Comparison of ENCODE assay signal across 9 cellular contexts in the genomic region with DNA sequence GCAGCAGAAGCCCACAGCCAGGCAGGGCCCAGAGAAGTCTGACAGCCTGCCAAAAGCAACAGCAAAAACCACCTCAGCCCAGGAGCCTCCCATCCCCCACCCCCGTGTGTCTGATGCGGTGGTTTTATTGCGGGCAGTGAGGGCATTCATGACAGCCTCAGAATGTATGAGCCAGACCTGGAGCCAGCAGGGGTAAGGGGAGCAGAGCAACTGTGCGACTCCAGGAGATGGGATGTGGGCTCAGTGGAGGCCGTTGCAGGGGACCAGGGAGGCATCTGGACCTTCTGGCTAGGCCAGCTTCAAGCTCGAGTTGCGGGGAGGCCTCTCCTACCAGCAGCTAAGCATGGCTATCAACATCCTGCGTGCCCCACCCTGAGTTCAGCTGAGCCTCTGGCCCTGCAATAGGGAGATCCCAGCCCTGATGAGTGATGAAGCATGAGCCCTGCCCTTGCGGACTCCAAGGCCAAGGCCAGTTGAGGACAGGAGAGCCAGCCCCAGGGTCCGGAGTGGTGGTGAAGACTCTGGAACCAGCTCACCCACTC. TPM values are rescaled to one million over a fixed set of nuclear protein-coding genes. Genes with fewer than 3 reads are reported as not detected.
DNase-seq lines count a peak whose midpoint lies in the region; ATAC-seq and TF ChIP-seq lines count a peak whose summit lies in the region.
"Had no signal": no experiment of that assay in that cellular context is flagged by ENCODE, and none has a peak within 500 bp of the region (broad histone marks: within the 10 kb centered on the region; RNA-seq: fewer than 3 reads in every experiment).

No MANE protein-coding gene starts in this region.

- peak overlapping the region; percentile 4 to 67 for H3K18ac ChIP-seq in mesenchymal stem cell (ENCODE audit: low read depth in 1 of 2, low read length in 2 of 2)

- TF ChIP-seq CTCF in GM10266 (IDR thresholded peaks at IDR 0.05; ENCODE audit: control insufficient read depth, insufficient read depth, low read depth, missing control alignments): no peak
- TF ChIP-seq CTCF in endothelial cell (IDR thresholded peaks at IDR 0.05; ENCODE audit: unreplicated experiment): no peak

- H3K27me3 ChIP-seq in CD8-positive, alpha-beta memory T cell (ENCODE audit: insufficient read depth, low read length, poor library complexity, severe bottlenecking): no peaks in the 10 kb centered on the region
- H3K27me3 ChIP-seq in mesenchymal stem cell (ENCODE audit: control insufficient read depth in 1 of 2, insufficient read depth in 1 of 2, low read length in 2 of 2): peaks cover 3 to 12% of the 10 kb centered on the region in 2 experiments

- H4K8ac ChIP-seq in mesenchymal stem cell (ENCODE audit: low read length): no peak overlapping the region

- H3K14ac ChIP-seq in mesenchymal stem cell (ENCODE audit: low read length in 2 of 2): peak overlapping the region in 1 of 2 experiments; percentile 68

- H3K27ac Mint-ChIP-seq in CD8-positive, alpha-beta memory T cell: peak overlapping the region in 7 of 8 donors; percentile 2 to 81 (median 56)
- no peak overlapping the region for H3K27ac Mint-ChIP-seq in activated T-helper 1 cell treated with anti-CD3 and anti-CD28 coated beads, Interleukin-12 subunit alpha, Interleukin-12 subunit beta, Interleukin-2, Interleukin-4 antibody, amounts not matched to agents 30 ng/mL and 10 ng/mL and 1 ng/mL, durations not matched to agents 14 hours and 24 hours and 36 hours
- H3K27ac Mint-ChIP-seq in endothelial cell (ENCODE audit: unreplicated experiment): no peak overlapping the region
- H3K27ac Mint-ChIP-seq: progenitor cell of endocrine pancreas had no signal

- 77% methylated on average over 9 of the region's 10 CpGs for WGBS in mesenchymal stem cell

- no peak overlapping the region for H3K27ac ChIP-seq in CD8-positive, alpha-beta memory T cell (ENCODE audit: low read depth, low read length)
- no peak overlapping the region for H3K27ac ChIP-seq in mesenchymal stem cell (ENCODE audit: low read length, poor library complexity, severe bottlenecking)

- H4K91ac ChIP-seq in mesenchymal stem cell (ENCODE audit: low read length): peak overlapping the region; percentile 16

- H3K4me1 ChIP-seq in CD8-positive, alpha-beta memory T cell (ENCODE audit: insufficient read depth, low read length): peaks cover 20% of the 10 kb centered on the region
- H3K4me1 ChIP-seq in mesenchymal stem cell (ENCODE audit: control insufficient read depth, insufficient read depth, low read depth, low read length): peaks cover 51% of the 10 kb centered on the region

- H2AFZ ChIP-seq in mesenchymal stem cell (ENCODE audit: low read depth, low read length): peak overlapping the region; percentile 15

- H3K9ac ChIP-seq in mesenchymal stem cell (ENCODE audit: low read length): no peak overlapping the region

- peak overlapping the region; percentile 11 for H2AK5ac ChIP-seq in mesenchymal stem cell (ENCODE audit: low read length, severe bottlenecking)

- ATAC-seq in HG02571 (IDR thresholded peaks at IDR 0.05; ENCODE audit: unreplicated experiment): no peak

- no peaks in the 10 kb centered on the region for H3K36me3 Mint-ChIP-seq in CD8-positive, alpha-beta memory T cell
- no peaks in the 10 kb centered on the region for H3K36me3 Mint-ChIP-seq in activated T-helper 1 cell treated with anti-CD3 and anti-CD28 coated beads, Interleukin-12 subunit alpha, Interleukin-12 subunit beta, Interleukin-2, Interleukin-4 antibody, amounts not matched to agents 30 ng/mL and 10 ng/mL and 1 ng/mL, durations not matched to agents 14 hours and 24 hours and 36 hours (ENCODE audit: low read depth)
- H3K36me3 Mint-ChIP-seq in endothelial cell (ENCODE audit: low read depth, unreplicated experiment): no peaks in the 10 kb centered on the region

- no peak overlapping the region for H2BK15ac ChIP-seq in mesenchymal stem cell (ENCODE audit: low read depth, poor library complexity, severe bottlenecking)

- H3K9me3 ChIP-seq in CD8-positive, alpha-beta memory T cell (ENCODE audit: low read length): no peaks in the 10 kb centered on the region
- H3K9me3 ChIP-seq in mesenchymal stem cell (ENCODE audit: control insufficient read depth, low read length): no peaks in the 10 kb centered on the region

- peak overlapping the region in 1 of 2 experiments; percentile 40 for H3K4ac ChIP-seq in mesenchymal stem cell (ENCODE audit: low read depth in 1 of 2, low read length in 2 of 2)

- H3K4me1 Mint-ChIP-seq in CD8-positive, alpha-beta memory T cell: peaks cover 14 to 63% (median 25%) of the 10 kb centered on the region in 3 donors
- no peaks in the 10 kb centered on the region for H3K4me1 Mint-ChIP-seq in activated T-helper 1 cell treated with anti-CD3 and anti-CD28 coated beads, Interleukin-12 subunit alpha, Interleukin-12 subunit beta, Interleukin-2, Interleukin-4 antibody, amounts not matched to agents 30 ng/mL and 10 ng/mL and 1 ng/mL, durations not matched to agents 14 hours and 24 hours and 36 hours (ENCODE audit: low read depth)
- peaks cover 43% of the 10 kb centered on the region for H3K4me1 Mint-ChIP-seq in endothelial cell (ENCODE audit: unreplicated experiment)

- H3K79me1 ChIP-seq in mesenchymal stem cell (replicated peaks; ENCODE audit: low read length, poor library complexity, severe bottlenecking): no peaks in the 10 kb centered on the region

- POLR2A ChIA-PET in CD8-positive, alpha-beta memory T cell (lab: Charles Lee): interaction anchor here (0.6 kb wide), 1 partner anchor 1036 kb away, joined by 8 read pairs; no protein-coding TSS in a partner anchor

- H3K27me3 Mint-ChIP-seq in CD8-positive, alpha-beta memory T cell: peaks cover 0 to 1% of the 10 kb centered on the region in 2 donors
- H3K27me3 Mint-ChIP-seq in activated T-helper 1 cell treated with anti-CD3 and anti-CD28 coated beads, Interleukin-12 subunit alpha, Interleukin-12 subunit beta, Interleukin-2, Interleukin-4 antibody, amounts not matched to agents 30 ng/mL and 10 ng/mL and 1 ng/mL, durations not matched to agents 14 hours and 24 hours and 36 hours (ENCODE audit: insufficient read depth): peaks cover 3% of the 10 kb centered on the region
- peaks cover 7% of the 10 kb centered on the region for H3K27me3 Mint-ChIP-seq in endothelial cell (ENCODE audit: unreplicated experiment)

- intact Hi-C loops in activated T-helper 1 cell treated with anti-CD3 and anti-CD28 coated beads, Interleukin-12 subunit alpha, Interleukin-12 subunit beta, Interleukin-2, Interleukin-4 antibody, amounts not matched to agents 30 ng/mL and 10 ng/mL and 1 ng/mL, durations not matched to agents 14 hours and 24 hours and 36 hours (cut with micrococcal nuclease): no loop called here

- peak overlapping the region in 1 of 2 experiments; percentile 75 for H2BK12ac ChIP-seq in mesenchymal stem cell (ENCODE audit: low read length in 2 of 2)

- H3K4me2 ChIP-seq in mesenchymal stem cell (ENCODE audit: low read length, poor library complexity, severe bottlenecking): no peak overlapping the region

- DNase-seq in CD8-positive, alpha-beta memory T cell: peak in 3 of 5 donors; percentile 24 to 61 (median 56)
- DNase-seq in M059J (ENCODE audit: low read depth) (peak; percentile 63), mesenchymal stem cell (no peak), GM10266 (ENCODE audit: extremely low spot score) (no peak), DMS114 treated with DMSO at 0.1 percent for 48 hours (lab: John Stamatoyannopoulos, UW; ENCODE audit: unreplicated experiment) (no peak), endothelial cell (ENCODE audit: low spot score) (no peak)
- no peak for DNase-seq in activated T-helper 1 cell treated with anti-CD3 and anti-CD28 coated beads, Interleukin-12 subunit alpha, Interleukin-12 subunit beta, Interleukin-2, Interleukin-4 antibody, amounts not matched to agents 30 ng/mL and 10 ng/mL and 1 ng/mL, durations not matched to agents 14 hours and 24 hours and 36 hours (ENCODE audit: low spot score)

- H2BK120ac ChIP-seq in mesenchymal stem cell (ENCODE audit: low read depth, low read length): no peak overlapping the region

- no peak overlapping the region for H3K23ac ChIP-seq in mesenchymal stem cell (ENCODE audit: low read length in 2 of 2)

- H3K36me3 ChIP-seq in CD8-positive, alpha-beta memory T cell (ENCODE audit: insufficient read depth, low read length): no peaks in the 10 kb centered on the region
- no peaks in the 10 kb centered on the region for H3K36me3 ChIP-seq in mesenchymal stem cell (ENCODE audit: control insufficient read depth in 1 of 2, insufficient read depth in 2 of 2, low read depth in 1 of 2, low read length in 2 of 2)

- H3K4me3 Mint-ChIP-seq in CD8-positive, alpha-beta memory T cell: peak overlapping the region in 3 of 7 donors; percentile 14 to 77 (median 53)
- H3K4me3 Mint-ChIP-seq in activated T-helper 1 cell treated with anti-CD3 and anti-CD28 coated beads, Interleukin-12 subunit alpha, Interleukin-12 subunit beta, Interleukin-2, Interleukin-4 antibody, amounts not matched to agents 30 ng/mL and 10 ng/mL and 1 ng/mL, durations not matched to agents 14 hours and 24 hours and 36 hours: peak overlapping the region; percentile 28
- no peak overlapping the region for H3K4me3 Mint-ChIP-seq in endothelial cell (ENCODE audit: unreplicated experiment)

- H3K9me3 Mint-ChIP-seq in CD8-positive, alpha-beta memory T cell: no peaks in the 10 kb centered on the region
- no peaks in the 10 kb centered on the region for H3K9me3 Mint-ChIP-seq in activated T-helper 1 cell treated with anti-CD3 and anti-CD28 coated beads, Interleukin-12 subunit alpha, Interleukin-12 subunit beta, Interleukin-2, Interleukin-4 antibody, amounts not matched to agents 30 ng/mL and 10 ng/mL and 1 ng/mL, durations not matched to agents 14 hours and 24 hours and 36 hours
- no peaks in the 10 kb centered on the region for H3K9me3 Mint-ChIP-seq in endothelial cell (ENCODE audit: unreplicated experiment)

- H2BK5ac ChIP-seq in mesenchymal stem cell (ENCODE audit: low read depth, low read length, poor library complexity, severe bottlenecking): no peak overlapping the region

- no peak overlapping the region for H3K4me3 ChIP-seq in CD8-positive, alpha-beta memory T cell (ENCODE audit: low read length)
- H3K4me3 ChIP-seq in mesenchymal stem cell (ENCODE audit: insufficient read depth in 1 of 2, low read depth in 1 of 2, low read length in 2 of 2): no peak overlapping the region

- CTCF ChIA-PET in CD8-positive, alpha-beta memory T cell (lab: Charles Lee): interaction anchor here (0.7 to 1.2 kb wide), 3 partner anchors 176 to 187 kb away, joined by 3 read pairs; no protein-coding TSS in a partner anchor

RNA-seq across cellular contexts. Expression of gene CYP11A1, which starts 52.5 kb away (rescaled TPM):
- not detected for total RNA-seq in CD8-positive, alpha-beta memory T cell
- not detected for polyA plus RNA-seq in CD8-positive, alpha-beta memory T cell
- total RNA-seq in M059J (2014; rRNA removed; shearing (Covaris generic)): 0.07 and 0.10 TPM in 2 replicates
- not detected in 2 replicates for total RNA-seq in activated T-helper 1 cell treated with anti-CD3 and anti-CD28 coated beads, Interleukin-12 subunit alpha, Interleukin-12 subunit beta, Interleukin-2, Interleukin-4 antibody, amounts not matched to agents 30 ng/mL and 10 ng/mL and 1 ng/mL, durations not matched to agents 14 hours and 24 hours and 36 hours
- polyA plus RNA-seq in mesenchymal stem cell (2013, experiment 1 of 2): 0.08 TPM
- polyA plus RNA-seq in mesenchymal stem cell (2013, experiment 2 of 2): 0.07 TPM
- 0.82 TPM for total RNA-seq in endothelial cell (ENCODE audit: unreplicated experiment)

Comparison
In these comparisons a context has a peak if more than half of its experiments do, and no peak if none do; other contexts are left out.
1. DNase-seq: peak in CD8-positive, alpha-beta memory T cell (3 of 5) and M059J (single experiment); none in activated T-helper 1 cell treated with anti-CD3 and anti-CD28 coated beads, Interleukin-12 subunit alpha, Interleukin-12 subunit beta, Interleukin-2, Interleukin-4 antibody, amounts not matched to agents 30 ng/mL and 10 ng/mL and 1 ng/mL, durations not matched to agents 14 hours and 24 hours and 36 hours (single experiment), mesenchymal stem cell (single experiment), GM10266 (single experiment), DMS114 treated with DMSO at 0.1 percent for 48 hours (single experiment) and endothelial cell (single experiment).
2. H3K27ac Mint-ChIP-seq: peak in CD8-positive, alpha-beta memory T cell (7 of 8); none in activated T-helper 1 cell treated with anti-CD3 and anti-CD28 coated beads, Interleukin-12 subunit alpha, Interleukin-12 subunit beta, Interleukin-2, Interleukin-4 antibody, amounts not matched to agents 30 ng/mL and 10 ng/mL and 1 ng/mL, durations not matched to agents 14 hours and 24 hours and 36 hours (single experiment) and endothelial cell (single experiment).